8 cellular contexts compared by ENCODE assay signal in the genomic region with DNA sequence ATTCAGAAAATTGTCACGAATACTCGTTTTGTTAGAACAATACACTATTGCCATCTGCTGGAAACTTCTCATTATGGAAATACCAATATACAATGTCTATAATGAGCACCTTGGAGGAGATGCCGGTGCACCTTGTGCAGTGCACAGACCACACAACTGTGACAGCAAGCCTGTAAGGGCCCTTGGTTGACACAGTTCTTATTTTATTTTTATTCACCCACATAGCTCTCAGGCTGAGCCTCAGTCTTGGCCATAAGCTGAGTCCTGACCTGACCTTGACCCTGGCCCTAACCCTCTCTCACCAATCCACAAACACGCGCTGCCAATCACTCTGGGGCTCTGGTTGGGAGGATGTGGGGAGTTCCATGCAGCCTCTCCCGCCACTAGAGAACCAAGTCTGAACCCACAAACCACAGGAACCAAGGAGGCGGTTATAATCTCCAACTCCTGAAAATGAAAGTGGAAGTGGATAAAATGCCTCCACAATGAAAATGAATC. TPM values are rescaled to one million over a fixed set of nuclear protein-coding genes. Genes with fewer than 3 reads are reported as not detected.
DNase-seq lines count a peak whose midpoint lies in the region; ATAC-seq and TF ChIP-seq lines count a peak whose summit lies in the region.

No MANE protein-coding gene starts in this region.

- peaks cover 6% of the 10 kb centered on the region for H3K36me3 Mint-ChIP-seq in activated CD4-positive, alpha-beta T cell treated with anti-CD3 and anti-CD28 coated beads for 36 hours (ENCODE audit: low read depth)
- peaks cover 3% of the 10 kb centered on the region for H3K36me3 Mint-ChIP-seq in T-cell

- H3K4me3 ChIP-seq in choroid plexus epithelial cell (ENCODE audit: low read depth, low read length) = no peak overlapping the region

- H3K9me3 Mint-ChIP-seq in activated CD4-positive, alpha-beta T cell treated with anti-CD3 and anti-CD28 coated beads for 36 hours (ENCODE audit: low read depth) = peaks cover 10% of the 10 kb centered on the region
- H3K9me3 Mint-ChIP-seq in T-cell = peaks cover 4 to 12% (median 11%) of the 10 kb centered on the region in 3 donors

- TF ChIP-seq CTCF in choroid plexus epithelial cell (conservative IDR thresholded peaks at IDR 0.05; ENCODE audit: low read depth, low read length) = peak; percentile 23

- peaks cover 17% of the 10 kb centered on the region for H3K4me1 Mint-ChIP-seq in activated CD4-positive, alpha-beta T cell treated with anti-CD3 and anti-CD28 coated beads for 36 hours
- H3K4me1 Mint-ChIP-seq in T-cell = peaks cover 16 to 18% (median 17%) of the 10 kb centered on the region in 3 donors

- H3K27ac Mint-ChIP-seq in activated CD4-positive, alpha-beta T cell treated with anti-CD3 and anti-CD28 coated beads for 36 hours = peak overlapping the region; percentile 47
- H3K27ac Mint-ChIP-seq in T-cell = peak overlapping the region; percentile 66 to 71

- intact Hi-C loops in activated CD4-positive, alpha-beta T cell treated with anti-CD3 and anti-CD28 coated beads for 36 hours (cut with DNase I, micrococcal nuclease) = loop anchor here (1.0 to 10.0 kb wide), 5 partner anchors 53 to 841 kb away; no protein-coding TSS in a partner anchor

- peak; percentile 80 for ATAC-seq in activated CD4-positive, alpha-beta T cell treated with anti-CD3 and anti-CD28 coated beads for 36 hours
- peak; percentile 50 to 93 (median 71) for ATAC-seq in T-cell (replicated peaks in 1 of 4)

- POLR2A ChIA-PET in activated CD4-positive, alpha-beta T cell treated with anti-CD3 and anti-CD28 coated beads for 36 hours (lab: Charles Lee) = no interaction called here
- POLR2A ChIA-PET in T-cell (lab: Charles Lee) = no interaction called here

- H3K27me3 Mint-ChIP-seq in activated CD4-positive, alpha-beta T cell treated with anti-CD3 and anti-CD28 coated beads for 36 hours = peaks cover 13% of the 10 kb centered on the region
- H3K27me3 Mint-ChIP-seq in T-cell = peaks cover 0 to 4% of the 10 kb centered on the region in 2 donors

- DNase-seq in activated CD4-positive, alpha-beta T cell treated with anti-CD3 and anti-CD28 coated beads for 36 hours = peak; percentile 77
- no peak for DNase-seq in activated CD4-positive, alpha-beta T cell treated with anti-CD3 and anti-CD28 coated beads, Interleukin-2, amount 50 U/mL, for 4 hours
- DNase-seq in T-cell (peak in 23 of 34 experiments; percentile 7 to 41 (median 24)), choroid plexus epithelial cell (ENCODE audit: low read depth) (peak; percentile 65), mucosa of gallbladder (ENCODE audit: low spot score) (no peak), DMS153 treated with DMSO at 0.1 percent for 48 hours (lab: John Stamatoyannopoulos, UW; ENCODE audit: unreplicated experiment) (no peak), NCI-H82 treated with DMSO at 0.1 percent for 48 hours (lab: John Stamatoyannopoulos, UW; ENCODE audit: unreplicated experiment) (no peak)
- DNase-seq in stimulated activated naive CD4-positive, alpha-beta T cell (lab: John Stamatoyannopoulos, UW) = peak in 5 of 6 experiments; percentile 8 to 62 (median 39)

- H3K4me3 Mint-ChIP-seq in activated CD4-positive, alpha-beta T cell treated with anti-CD3 and anti-CD28 coated beads for 36 hours = peak overlapping the region; percentile 40
- H3K4me3 Mint-ChIP-seq in T-cell = peak overlapping the region in 2 of 3 donors; percentile 21 to 58

- CTCF ChIA-PET in activated CD4-positive, alpha-beta T cell treated with anti-CD3 and anti-CD28 coated beads for 36 hours (lab: Charles Lee) = no interaction called here
- CTCF ChIA-PET in T-cell (lab: Charles Lee) = interaction anchor here in 1 of 2 donors (0.6 to 0.7 kb wide), 2 partner anchors 838 to 1391 kb away, joined by 3 to 4 read pairs; no protein-coding TSS in a partner anchor

RNA-seq across cellular contexts. Expression of a gene that starts 7.6 kb away (rescaled TPM):
- not detected for total RNA-seq in activated CD4-positive, alpha-beta T cell treated with anti-CD3 and anti-CD28 coated beads for 36 hours
- total RNA-seq in T-cell (not detected), mucosa of gallbladder (not detected)

RNA-seq across cellular contexts. Expression of a gene that starts 16.9 kb away (rescaled TPM):
- 10 to 100 TPM in 1 of 2 experiments, 1 to 10 TPM in 1; 8.4 to 10.0 TPM for total RNA-seq in activated CD4-positive, alpha-beta T cell treated with anti-CD3 and anti-CD28 coated beads for 36 hours
- total RNA-seq in T-cell = under 1 TPM in 3 of 5 donors, not detected in 2; 0.23 to 0.79 (median 0.43) TPM
- 1.4 TPM for total RNA-seq in mucosa of gallbladder

Comparison
In these comparisons a context has a peak if more than half of its experiments do, and no peak if none do; other contexts are left out.
1. DNase-seq: peak in activated CD4-positive, alpha-beta T cell treated with anti-CD3 and anti-CD28 coated beads for 36 hours (single experiment), T-cell (23 of 34), choroid plexus epithelial cell (single experiment) and stimulated activated naive CD4-positive, alpha-beta T cell (5 of 6); none in activated CD4-positive, alpha-beta T cell treated with anti-CD3 and anti-CD28 coated beads, Interleukin-2, amount 50 U/mL, for 4 hours (0 of 2), mucosa of gallbladder (single experiment), DMS153 treated with DMSO at 0.1 percent for 48 hours (single experiment) and NCI-H82 treated with DMSO at 0.1 percent for 48 hours (single experiment).